Comparison of ENCODE assay signal across 34 cellular contexts in genomic region chr22:48318173-48318572, GRCh38.
"Had no signal": no experiment of that assay in that cellular context is flagged by ENCODE, and none has a peak within 500 bp of the region (broad histone marks: within the 10 kb centered on the region; RNA-seq: fewer than 3 reads in every experiment).

No MANE protein-coding gene starts in this region.

- H3K27ac Mint-ChIP-seq: activated CD4-positive, alpha-beta memory T cell treated with anti-CD3 and anti-CD28 coated beads for 36 hours; activated naive CD8-positive, alpha-beta T cell treated with anti-CD3 and anti-CD28 coated beads for 36 hours; activated T-helper 1 cell treated with anti-CD3 and anti-CD28 coated beads, Interleukin-12 subunit alpha, Interleukin-12 subunit beta, Interleukin-2, Interleukin-4 antibody, amounts not matched to agents 30 ng/mL and 10 ng/mL and 1 ng/mL, durations not matched to agents 14 hours and 24 hours and 36 hours had no signal

- ATAC-seq: activated CD4-positive, CD25-positive, alpha-beta regulatory T cell treated with anti-CD3 and anti-CD28 coated beads, Interleukin-2, amount 50 U/mL, for 24 hours; activated T-cell treated with anti-CD3 and anti-CD28 coated beads, Interleukin-2, amount 50 U/mL, for 4 hours; body of pancreas; PC-3 had no signal

- FAIRE-seq: astrocyte, RCC 7860 had no signal

- H3K27ac ChIP-seq: adrenal gland, body of pancreas, breast epithelium, SJCRH30, SK-N-MC, WERI-Rb-1 had no signal

- DNase-seq: activated CD4-positive, alpha-beta memory T cell treated with anti-CD3 and anti-CD28 coated beads for 36 hours; activated CD4-positive, alpha-beta T cell treated with anti-CD3 and anti-CD28 coated beads for 4 hours; activated CD4-positive, alpha-beta T cell treated with anti-CD3 and anti-CD28 coated beads, Interleukin-2, amount 50 U/mL, for 1 hour; activated CD8-positive, alpha-beta memory T cell treated with anti-CD3 and anti-CD28 coated beads, Interleukin-2, amount 50 U/mL, for 4 hours; activated naive CD4-positive, alpha-beta T cell; activated naive CD4-positive, alpha-beta T cell treated with anti-CD3 and anti-CD28 coated beads, Interleukin-2, amount 50 U/mL, for 16 hours; activated naive CD8-positive, alpha-beta T cell treated with anti-CD3 and anti-CD28 coated beads for 36 hours; activated T-cell treated with anti-CD3 and anti-CD28 coated beads for 4 hours; activated T-cell treated with anti-CD3 and anti-CD28 coated beads, Interleukin-2, amount 50 U/mL, for 4 hours; adrenal gland; Kasumi-1; KG1; MM.1S; MV-4-11; NCI-H1092; NCI-H1436 treated with DMSO at 0.1 percent for 48 hours; NCI-H1694 treated with DMSO at 0.1 percent for 48 hours; NCI-H2029; NCI-H345; NCI-H526; NCI-H748 treated with DMSO at 0.1 percent for 48 hours; NK-92 treated with Interleukin-12 subunit alpha and Interleukin-12 subunit beta, amount 100 ng/mL, for 24 hours; PC-3; SHP77; T1000; WERI-Rb-1 had no signal

- H3K4me3 Mint-ChIP-seq: activated CD4-positive, alpha-beta memory T cell treated with anti-CD3 and anti-CD28 coated beads for 36 hours; activated naive CD8-positive, alpha-beta T cell treated with anti-CD3 and anti-CD28 coated beads for 36 hours; activated T-cell treated with anti-CD3 and anti-CD28 coated beads, Interleukin-2, amount 50 U/mL, for 4 hours; activated T-helper 1 cell treated with anti-CD3 and anti-CD28 coated beads, Interleukin-12 subunit alpha, Interleukin-12 subunit beta, Interleukin-2, Interleukin-4 antibody, amounts not matched to agents 30 ng/mL and 10 ng/mL and 1 ng/mL, durations not matched to agents 14 hours and 24 hours and 36 hours had no signal

- H3K9me3 Mint-ChIP-seq: activated CD4-positive, alpha-beta memory T cell treated with anti-CD3 and anti-CD28 coated beads for 36 hours; activated naive CD8-positive, alpha-beta T cell treated with anti-CD3 and anti-CD28 coated beads for 36 hours; activated T-cell treated with anti-CD3 and anti-CD28 coated beads, Interleukin-2, amount 50 U/mL, for 4 hours had no signal

- H3K27me3 ChIP-seq: adrenal gland, body of pancreas had no signal

- H3K4me1 Mint-ChIP-seq: activated naive CD8-positive, alpha-beta T cell treated with anti-CD3 and anti-CD28 coated beads for 36 hours had no signal

- H3K4me3 ChIP-seq: adrenal gland, body of pancreas, breast epithelium, SJCRH30, SK-N-MC had no signal

- H3K36me3 Mint-ChIP-seq: activated CD4-positive, alpha-beta memory T cell treated with anti-CD3 and anti-CD28 coated beads for 36 hours; activated naive CD8-positive, alpha-beta T cell treated with anti-CD3 and anti-CD28 coated beads for 36 hours had no signal

- H3K9me3 ChIP-seq: adrenal gland, body of pancreas, breast epithelium had no signal

- H3K4me1 ChIP-seq: adrenal gland, body of pancreas, breast epithelium, SJCRH30 had no signal

- H3K36me3 ChIP-seq: adrenal gland, breast epithelium, SJCRH30, WERI-Rb-1 had no signal
